8 cellular contexts compared by ENCODE assay signal in the genomic region with DNA sequence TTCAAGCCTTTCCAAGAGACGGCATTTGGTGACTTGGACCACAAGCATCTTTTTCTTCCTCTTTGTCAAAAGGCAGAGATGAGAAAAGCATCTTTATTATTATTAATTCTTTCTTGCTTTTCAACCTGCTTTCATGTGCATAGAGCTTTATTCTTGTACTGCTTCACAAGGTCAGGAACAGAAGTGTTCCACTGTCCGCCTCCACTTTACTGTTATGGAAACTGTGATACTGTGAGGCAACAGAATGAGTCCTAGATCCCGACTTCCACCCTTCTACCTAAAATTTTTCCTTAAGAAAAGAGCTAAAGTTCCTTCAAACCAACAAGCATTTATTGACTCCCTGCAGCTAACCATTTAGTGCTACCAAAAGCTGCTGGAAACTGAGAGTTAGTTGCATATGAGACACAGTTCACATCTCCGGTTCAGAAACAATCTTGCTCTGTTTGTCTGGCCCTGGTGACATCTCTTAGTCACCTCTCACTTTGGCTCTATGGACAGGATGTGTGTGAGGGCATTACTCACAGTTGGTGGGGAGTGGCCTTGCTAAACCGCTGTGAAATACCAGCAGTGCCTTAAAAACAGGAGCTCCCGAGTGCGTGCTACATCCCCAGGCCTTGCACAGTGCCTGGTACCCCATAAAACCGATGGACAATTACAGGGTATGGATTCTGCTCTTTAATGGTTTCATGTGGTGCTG.
A peak's percentile ranks its signal among the peaks of the same experiment; 100 is the strongest.
DNase-seq lines count a peak whose midpoint lies in the region; ATAC-seq and TF ChIP-seq lines count a peak whose summit lies in the region.

No MANE protein-coding gene starts in this region.

- H3K9me3 ChIP-seq in PC-3 (ENCODE audit: low read length): no peaks in the 10 kb centered on the region
- no peaks in the 10 kb centered on the region for H3K9me3 ChIP-seq in naive thymus-derived CD4-positive, alpha-beta T cell (ENCODE audit: control insufficient read depth in 2 of 3, low read length in 3 of 3)

- peaks cover 0 to 4% (median 0%) of the 10 kb centered on the region in 5 donors for H3K27me3 Mint-ChIP-seq in naive thymus-derived CD4-positive, alpha-beta T cell

- H3K4me1 ChIP-seq in PC-3 (ENCODE audit: insufficient read depth, low read length): peaks cover 43% of the 10 kb centered on the region
- H3K4me1 ChIP-seq in naive thymus-derived CD4-positive, alpha-beta T cell (ENCODE audit: control insufficient read depth in 2 of 2, insufficient read depth in 2 of 2, low read length in 2 of 2): no peaks in the 10 kb centered on the region

- CTCF ChIA-PET in PC-3 (lab: Charles Lee): interaction anchor here (0.5 to 1.4 kb wide), 4 partner anchors 66 to 115 kb away, joined by 3 to 8 read pairs (median 4); no protein-coding TSS in a partner anchor
- CTCF ChIA-PET in naive thymus-derived CD4-positive, alpha-beta T cell (lab: Charles Lee): no interaction called here

- H4K20me1 ChIP-seq in PC-3 (ENCODE audit: low read length): no peaks in the 10 kb centered on the region

- H3F3A ChIP-seq in PC-3 (ENCODE audit: low read length, unreplicated experiment): no peaks in the 10 kb centered on the region

- peak overlapping the region; percentile 70 for H3K4me2 ChIP-seq in PC-3 (ENCODE audit: low read length)

- TF ChIP-seq CTCF in PC-3 (conservative IDR thresholded peaks at IDR 0.05; ENCODE audit: low read depth, low read length): no peak

- H3K36me3 ChIP-seq in PC-3 (ENCODE audit: low read depth, low read length): no peaks in the 10 kb centered on the region
- no peaks in the 10 kb centered on the region for H3K36me3 ChIP-seq in naive thymus-derived CD4-positive, alpha-beta T cell (ENCODE audit: control insufficient read depth in 2 of 3, insufficient read depth in 3 of 3, low read length in 3 of 3)

- no TSS peak for BruUV-seq in PC-3 (replicated peaks; lab: Mats Ljungman, UMichigan)

- H3K79me2 ChIP-seq in PC-3 (ENCODE audit: low read length): no peaks in the 10 kb centered on the region

- POLR2A ChIA-PET in PC-3 (lab: Charles Lee; ENCODE audit: unreplicated experiment): interaction anchor here (0.6 kb wide), 3 partner anchors 87 to 111 kb away, joined by 3 read pairs; no protein-coding TSS in a partner anchor
- POLR2A ChIA-PET in naive thymus-derived CD4-positive, alpha-beta T cell (lab: Charles Lee): no interaction called here

- H3K4me3 Mint-ChIP-seq in naive thymus-derived CD4-positive, alpha-beta T cell: peak overlapping the region in 1 of 10 donors; percentile 10

- intact Hi-C loops in PC-3 (cut with micrococcal nuclease): loop anchor here (5.0 kb wide), 1 partner anchor 73 kb away; no protein-coding TSS in a partner anchor
- intact Hi-C loops in naive thymus-derived CD4-positive, alpha-beta T cell (cut with micrococcal nuclease): loop anchor here in 1 of 2 donors (2.0 kb wide), 1 partner anchor 50 kb away; no protein-coding TSS in a partner anchor

- no peaks in the 10 kb centered on the region for H3K36me3 Mint-ChIP-seq in naive thymus-derived CD4-positive, alpha-beta T cell

- H3K4me1 Mint-ChIP-seq in naive thymus-derived CD4-positive, alpha-beta T cell: peaks cover 0 to 19% (median 0%) of the 10 kb centered on the region in 7 donors

- ATAC-seq in PC-3: peak; percentile 96
- peak; percentile 41 for ATAC-seq in naive thymus-derived CD4-positive, alpha-beta T cell
- ATAC-seq in HG02571 (IDR thresholded peaks at IDR 0.05; ENCODE audit: unreplicated experiment): no peak
- ATAC-seq in HG02588 (IDR thresholded peaks at IDR 0.05; ENCODE audit: unreplicated experiment): no peak
- no peak for ATAC-seq in HG02759 (IDR thresholded peaks at IDR 0.05; ENCODE audit: unreplicated experiment)
- no peak for ATAC-seq in GM18505 (IDR thresholded peaks at IDR 0.05; ENCODE audit: unreplicated experiment)

- H2AFZ ChIP-seq in PC-3 (ENCODE audit: low read length): peak overlapping the region; percentile 53

- H3K9ac ChIP-seq in PC-3 (ENCODE audit: low read length): peak overlapping the region; percentile 26

- H3K27me3 ChIP-seq in PC-3 (ENCODE audit: low read length): no peaks in the 10 kb centered on the region
- H3K27me3 ChIP-seq in naive thymus-derived CD4-positive, alpha-beta T cell (ENCODE audit: control insufficient read depth in 2 of 2, insufficient read depth in 2 of 2, low read length in 2 of 2): no peaks in the 10 kb centered on the region

- H3K9me3 Mint-ChIP-seq in naive thymus-derived CD4-positive, alpha-beta T cell: peaks cover 0 to 2% (median 0%) of the 10 kb centered on the region in 11 donors

- peak overlapping the region in 1 of 9 donors; percentile 68 for H3K27ac Mint-ChIP-seq in naive thymus-derived CD4-positive, alpha-beta T cell

- no peaks in the 10 kb centered on the region for H3K9me2 ChIP-seq in PC-3 (replicated peaks; ENCODE audit: low read length)

- peak overlapping the region; percentile 80 for H3K27ac ChIP-seq in PC-3 (ENCODE audit: low read length)
- no peak overlapping the region for H3K27ac ChIP-seq in naive thymus-derived CD4-positive, alpha-beta T cell (ENCODE audit: low read depth, low read length)

- DNase-seq in EL: peak; percentile 75
- peak; percentile 93 for DNase-seq in PC-3
- peak; percentile 73 for DNase-seq in dedifferentiated amniotic fluid mesenchymal stem cell (ENCODE audit: extremely low spot score)
- DNase-seq in naive thymus-derived CD4-positive, alpha-beta T cell: peak in 1 of 9 donors; percentile 26

- no peak overlapping the region; the same call in 1 of the 2 replicates for H3K4me3 ChIP-seq in PC-3 (ENCODE audit: low read length)
- H3K4me3 ChIP-seq in naive thymus-derived CD4-positive, alpha-beta T cell (ENCODE audit: low read length): no peak overlapping the region

- no peak for TF ChIP-seq POLR2A in GM18505 (IDR thresholded peaks at IDR 0.05; ENCODE audit: borderline replicate concordance, extremely low read depth, insufficient read depth, insufficient read length)

Comparison
In these comparisons a context has a peak if more than half of its experiments do, and no peak if none do; other contexts are left out.
1. ATAC-seq: peak in PC-3 (single experiment) and naive thymus-derived CD4-positive, alpha-beta T cell (single experiment); none in HG02571 (single experiment), HG02588 (single experiment), HG02759 (single experiment) and GM18505 (single experiment).